ENCODE assay signal across 9 cellular contexts in the genomic region with DNA sequence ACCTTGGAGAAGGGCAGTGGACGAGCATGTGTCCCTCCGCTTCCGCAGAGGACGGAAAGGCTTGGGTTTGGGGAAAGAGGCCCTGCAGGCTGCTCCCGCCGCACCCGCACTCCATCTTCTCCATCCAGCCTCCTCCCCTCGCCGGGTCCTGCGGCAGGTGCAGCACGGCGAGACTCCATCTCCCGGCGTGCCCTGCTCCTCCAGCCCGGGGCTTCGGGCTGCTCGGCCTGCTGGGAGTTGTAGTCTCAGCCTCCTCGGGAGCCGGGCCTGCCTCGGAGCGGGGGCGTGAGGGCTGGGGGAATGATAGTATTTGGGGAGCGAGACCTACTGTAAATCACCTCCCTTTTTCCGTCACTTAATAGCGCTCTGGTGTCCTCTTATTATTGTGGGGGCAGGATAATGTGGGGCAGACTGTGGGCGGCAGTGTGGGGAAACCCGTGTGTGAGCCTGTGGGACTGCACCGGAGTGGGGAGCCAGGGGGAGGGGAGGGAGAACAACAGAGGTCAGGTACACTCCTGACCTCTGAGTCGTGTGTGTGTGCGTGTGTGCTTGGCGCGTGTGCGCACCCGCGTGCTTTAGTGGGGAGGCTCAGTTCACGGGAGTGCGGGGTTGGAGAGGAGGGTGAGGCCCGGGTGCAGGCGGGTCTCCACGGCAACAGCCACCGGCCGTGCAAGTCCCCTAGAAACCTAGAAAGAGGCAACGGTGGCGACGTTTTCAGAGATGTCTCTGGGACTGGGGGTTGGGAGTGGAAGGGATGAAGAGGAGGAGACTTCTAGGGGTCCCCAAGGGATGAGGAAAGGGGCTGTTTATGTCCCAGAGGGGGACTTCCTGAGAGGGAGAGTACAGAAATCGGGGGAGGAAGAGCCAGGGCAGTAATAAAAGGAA. TPM values are rescaled to one million over a fixed set of nuclear protein-coding genes. Genes with fewer than 3 reads are reported as not detected.
A peak's percentile ranks its signal among the peaks of the same experiment; 100 is the strongest.
DNase-seq lines count a peak whose midpoint lies in the region; ATAC-seq and TF ChIP-seq lines count a peak whose summit lies in the region.
"Had no signal": no experiment of that assay in that cellular context is flagged by ENCODE, and none has a peak within 500 bp of the region (broad histone marks: within the 10 kb centered on the region; RNA-seq: fewer than 3 reads in every experiment).

No MANE protein-coding gene starts in this region.

- H3K36me3 Mint-ChIP-seq in nephron progenitor cell (ENCODE audit: low read depth): no peaks in the 10 kb centered on the region

- H3K9me3 ChIP-seq in HUES64 (ENCODE audit: insufficient read depth, low read depth, low read length): no peaks in the 10 kb centered on the region
- H3K9me3 ChIP-seq in Panc1 (ENCODE audit: control insufficient read depth, insufficient read depth, low read depth, low read length): no peaks in the 10 kb centered on the region

- 2% methylated on average over 44 of the region's 46 CpGs for WGBS in HUES64

- H3K27me3 ChIP-seq in HUES64 (ENCODE audit: insufficient read depth, low read length) (peaks cover 65% of the 10 kb centered on the region), Panc1 (ENCODE audit: control insufficient read depth, insufficient read depth, low read length) (peaks cover 21% of the 10 kb centered on the region)

- no peaks in the 10 kb centered on the region for H3K9me3 Mint-ChIP-seq in nephron progenitor cell

- no peak overlapping the region for H3K27ac Mint-ChIP-seq in nephron progenitor cell

- ATAC-seq in GM21423 (IDR thresholded peaks at IDR 0.05; ENCODE audit: unreplicated experiment) (peak; percentile 87), Panc1 (peak; percentile 97)
- peak; percentile 98 for ATAC-seq in stimulated activated naive CD8-positive, alpha-beta T cell treated with anti-CD3 and anti-CD28 coated beads, Interleukin-15, Interleukin-2, amounts not matched to agents 100 U/mL and 50 U/mL, for 24 hours

- TF ChIP-seq CTCF in Panc1 (IDR thresholded peaks at IDR 0.05): no peak
- TF ChIP-seq CTCF in foreskin fibroblast (IDR thresholded peaks at IDR 0.05; ENCODE audit: low read depth, low read length): no peak
- TF ChIP-seq CTCF in nephron progenitor cell (IDR thresholded peaks at IDR 0.05): no peak

- H3K4me1 ChIP-seq in HUES64 (ENCODE audit: insufficient read depth, low read length): peaks cover 11% of the 10 kb centered on the region; the same call in 1 of the 2 replicates
- peaks cover 9% of the 10 kb centered on the region for H3K4me1 ChIP-seq in Panc1 (ENCODE audit: control insufficient read depth, insufficient read depth, low read length)

- H3K36me3 ChIP-seq in HUES64 (ENCODE audit: insufficient read depth, low read length) (no peaks in the 10 kb centered on the region), Panc1 (ENCODE audit: control insufficient read depth, insufficient read depth, low read length) (no peaks in the 10 kb centered on the region)

- intact Hi-C loops in Panc1 (cut with micrococcal nuclease; ENCODE audit: unreplicated experiment): no loop called here

- no TSS peak for BruUV-seq in Panc1 (replicated peaks; lab: Mats Ljungman, UMichigan)

- peaks cover 39% of the 10 kb centered on the region for H3K4me1 Mint-ChIP-seq in nephron progenitor cell

- DNase-seq in COR-L47 (lab: John Stamatoyannopoulos, UW) (peak; percentile 52), Panc1 (ENCODE audit: low read depth, low spot score) (no peak), foreskin fibroblast (peak; percentile 31 to 79), nephron progenitor cell (peak; percentile 81)
- DNase-seq in activated T-helper 9 cell treated with anti-CD3 and anti-CD28 coated beads, Interleukin-2, amount 50 U/mL, for 16 hours (ENCODE audit: low read depth): peak; percentile 69
- DNase-seq in stimulated activated naive CD8-positive, alpha-beta T cell treated with anti-CD3 and anti-CD28 coated beads, Interleukin-15, Interleukin-2, amounts not matched to agents 100 U/mL and 50 U/mL, for 24 hours: peak; percentile 86

- in situ Hi-C loops in Panc1 (cut with HindIII; ENCODE audit: low pct_unique_long_range_greater_than_20kb, low sequenced_read_pairs): no loop called here

- H3K27ac ChIP-seq in HUES64 (ENCODE audit: low read depth, low read length) (no peak overlapping the region), Panc1 (ENCODE audit: low read length) (no peak overlapping the region)

- POLR2A ChIA-PET in Panc1 (lab: Charles Lee): no interaction called here

- H3K27me3 Mint-ChIP-seq in nephron progenitor cell (ENCODE audit: low read depth, poor library complexity): peaks cover 21% of the 10 kb centered on the region

- peak overlapping the region; percentile 79 for H3K4me3 ChIP-seq in HUES64 (ENCODE audit: low read length)
- H3K4me3 ChIP-seq in Panc1 (ENCODE audit: low read depth in 2 of 2, low read length in 2 of 2): peak overlapping the region; percentile 42 to 62
- H3K4me3 ChIP-seq in foreskin fibroblast (ENCODE audit: low read depth in 1 of 2, low read length in 2 of 2): peak overlapping the region; percentile 38 to 57

- H3K9ac ChIP-seq in HUES64 (ENCODE audit: low read depth, low read length): 0 out of 2 replicates have a peak overlapping the region, but pooled peaks have one; percentile 53

- peak overlapping the region; percentile 85 for H3K4me3 Mint-ChIP-seq in nephron progenitor cell

- CTCF ChIA-PET in Panc1 (lab: Charles Lee): interaction anchor here (0.5 to 0.6 kb wide), 2 partner anchors 14 to 18 kb away, joined by 3 to 10 read pairs; no protein-coding TSS in a partner anchor

RNA-seq across cellular contexts. Expression of a gene that starts 4.1 kb away (rescaled TPM):
- 0.85 TPM for polyA plus RNA-seq in HUES64 (2013, experiment 1 of 2)
- polyA plus RNA-seq in HUES64 (2013, experiment 2 of 2): 0.63 TPM
- total RNA-seq in Panc1 (2021; ENCODE audit: unreplicated experiment): 0.10 TPM
- polyA plus RNA-seq in Panc1 (2012; ENCODE audit: insufficient read length): 0.07 TPM

RNA-seq across cellular contexts. Expression of a gene that starts 18.1 kb away (rescaled TPM):
- 40.0 TPM for polyA plus RNA-seq in HUES64 (2013, experiment 1 of 2)
- polyA plus RNA-seq in HUES64 (2013, experiment 2 of 2): 55.0 TPM
- 67.3 TPM for total RNA-seq in Panc1 (2021; ENCODE audit: unreplicated experiment)
- 194 TPM for polyA plus RNA-seq in Panc1 (2012; ENCODE audit: insufficient read length)

RNA-seq across cellular contexts. Expression of a gene that starts 50.7 kb away (rescaled TPM):
- polyA plus RNA-seq in HUES64 (2013, experiment 1 of 2): not detected
- not detected for polyA plus RNA-seq in HUES64 (2013, experiment 2 of 2)
- not detected for total RNA-seq in Panc1 (2021; ENCODE audit: unreplicated experiment)
- polyA plus RNA-seq in Panc1 (2012; ENCODE audit: insufficient read length): not detected
- polyA plus RNA-seq: adipose tissue had no signal
